25 cellular contexts compared by ENCODE assay signal in genomic region chrX:75151828-75152592, GRCh38. TPM values are rescaled to one million over a fixed set of nuclear protein-coding genes. Genes with fewer than 3 reads are reported as not detected.
DNase-seq lines count a peak whose midpoint lies in the region; ATAC-seq, FAIRE-seq and TF ChIP-seq lines count a peak whose summit lies in the region.
"Had no signal": no experiment of that assay in that cellular context is flagged by ENCODE, and none has a peak within 500 bp of the region (broad histone marks: within the 10 kb centered on the region; RNA-seq: fewer than 3 reads in every experiment).

No MANE protein-coding gene starts in this region.

- FAIRE-seq in bronchial epithelial cell (lab: Jason Lieb, UNC), result no peak
- FAIRE-seq: frontal cortex, HTR-8/SVneo had no signal

- no peak overlapping the region for H3K4me3 ChIP-seq in DND-41 (ENCODE audit: low read depth in 1 of 2, low read length in 2 of 2)
- H3K4me3 ChIP-seq in bronchial epithelial cell (ENCODE audit: low read depth, low read length), result no peak overlapping the region
- H3K4me3 ChIP-seq: BLaER1 treated with 17β-estradiol and CSF1 and Interleukin-3, amounts not matched to agents 10 nM and 100 nM; colonic mucosa; left lung; prostate gland had no signal

- peaks cover 88% of the 10 kb centered on the region for H3K79me2 ChIP-seq in DND-41 (ENCODE audit: insufficient read depth, low read length)

- H3K27me3 ChIP-seq in DND-41 (ENCODE audit: insufficient read depth, low read length, poor library complexity) (no peaks in the 10 kb centered on the region), bronchial epithelial cell (ENCODE audit: control insufficient read depth, insufficient read depth, low read length) (no peaks in the 10 kb centered on the region)
- H3K27me3 ChIP-seq: colonic mucosa, left lung had no signal

- no peak for ATAC-seq in DND-41 (ENCODE audit: insufficient read depth, low read depth)
- ATAC-seq in GM21528 (IDR thresholded peaks at IDR 0.05; ENCODE audit: low FRiP score, unreplicated experiment), result no peak
- no peak for ATAC-seq in SK-N-SH treated with all-trans-retinoic acid at 6 μM for 48 hours
- ATAC-seq: esophagus mucosa; left lung; naive thymus-derived CD4-positive, alpha-beta T cell had no signal

- H3K9ac ChIP-seq in DND-41 (ENCODE audit: low read depth, low read length), result no peak overlapping the region
- H3K9ac ChIP-seq: BLaER1 treated with 17β-estradiol and CSF1 and Interleukin-3, amounts not matched to agents 10 nM and 100 nM had no signal

- no peaks in the 10 kb centered on the region for H3K9me3 ChIP-seq in DND-41 (ENCODE audit: insufficient read depth, low read length, severe bottlenecking)
- H3K9me3 ChIP-seq: colonic mucosa, left lung, prostate gland had no signal

- H4K20me1 ChIP-seq in DND-41 (ENCODE audit: insufficient read depth, low read length), result no peaks in the 10 kb centered on the region

- TF ChIP-seq CTCF in DND-41 (IDR thresholded peaks at IDR 0.05; ENCODE audit: borderline replicate concordance, extremely low read depth, low read length, poor library complexity, severe bottlenecking), result no peak
- no peak for TF ChIP-seq CTCF in bronchial epithelial cell (IDR thresholded peaks at IDR 0.05; ENCODE audit: insufficient read depth, low read length, severe bottlenecking)

- H3K36me3 ChIP-seq in DND-41 (ENCODE audit: insufficient read depth, low read length) (no peaks in the 10 kb centered on the region), bronchial epithelial cell (ENCODE audit: control insufficient read depth, insufficient read depth, low read length) (no peaks in the 10 kb centered on the region)
- H3K36me3 ChIP-seq: colonic mucosa, left lung, prostate gland had no signal

- no peak overlapping the region for H2AFZ ChIP-seq in DND-41 (ENCODE audit: low read depth, low read length)

- no peak overlapping the region for H3K27ac ChIP-seq in DND-41 (ENCODE audit: low read length)
- H3K27ac ChIP-seq: BLaER1 treated with 17β-estradiol and CSF1 and Interleukin-3, amounts not matched to agents 10 nM and 100 nM; colonic mucosa; left lung; prostate gland had no signal

- peaks cover 23% of the 10 kb centered on the region for H3K4me1 ChIP-seq in DND-41 (ENCODE audit: insufficient read depth, low read length)
- H3K4me1 ChIP-seq: colonic mucosa, left lung, prostate gland had no signal

- H3K4me2 ChIP-seq in DND-41 (ENCODE audit: insufficient read depth, low read length), result peak overlapping the region; percentile 33; the same call in 1 of the 2 replicates

- DNase-seq in DND-41, result no peak
- DNase-seq in M059J (ENCODE audit: low read depth), result peak; percentile 43
- DNase-seq in bronchial epithelial cell (ENCODE audit: low read depth), result peak; percentile 39
- peak; percentile 22 for DNase-seq in kidney tubule cell (ENCODE audit: low spot score)
- DNase-seq in GDM1 (lab: John Stamatoyannopoulos, UW), result no peak
- DNase-seq in activated CD4-positive, alpha-beta T cell treated with anti-CD3 and anti-CD28 coated beads, Interleukin-2, amount 50 U/mL, for 4 hours, result no peak
- DNase-seq: activated T-cell treated with anti-CD3 and anti-CD28 coated beads, Interleukin-2, amount 50 U/mL, for 1 hour; colonic mucosa; DMS53; effector CD8-positive, alpha-beta T cell; hippocampal formation; KG1; left lung; naive thymus-derived CD4-positive, alpha-beta T cell; NCI-H1417 treated with DMSO at 0.1 percent for 48 hours; NCI-H2081; NCI-H226; NCI-H748 treated with DMSO at 0.1 percent for 48 hours had no signal

TF ChIP-seq in SK-N-SH treated with all-trans-retinoic acid at 6 μM for 48 hours, 23 proteins besides CTCF, POLR2A, EP300 and RAD21:
- no peak for TF ChIP-seq CSDC2 (CRISPR knock-in tag; IDR thresholded peaks at IDR 0.05)
TF ChIP-seq in SK-N-SH treated with all-trans-retinoic acid at 6 μM for 48 hours: peak in this region for 0.

RNA-seq across cellular contexts. Expression of gene ABCB7, which starts 4.1 kb away (rescaled TPM):
- total RNA-seq in M059J (2014; rRNA removed; shearing (Covaris generic)), result 55.9 and 127 TPM in 2 replicates
- total RNA-seq in bronchial epithelial cell, result 13.4 and 17.4 TPM in 2 replicates

Comparison
In these comparisons a context has a peak if more than half of its experiments do, and no peak if none do; other contexts are left out.
1. DNase-seq: peak in M059J (single experiment), bronchial epithelial cell (single experiment) and kidney tubule cell (single experiment); none in DND-41 (single experiment), GDM1 (single experiment) and activated CD4-positive, alpha-beta T cell treated with anti-CD3 and anti-CD28 coated beads, Interleukin-2, amount 50 U/mL, for 4 hours (0 of 2).